Comparison of ENCODE assay signal across 12 cellular contexts in the genomic region with DNA sequence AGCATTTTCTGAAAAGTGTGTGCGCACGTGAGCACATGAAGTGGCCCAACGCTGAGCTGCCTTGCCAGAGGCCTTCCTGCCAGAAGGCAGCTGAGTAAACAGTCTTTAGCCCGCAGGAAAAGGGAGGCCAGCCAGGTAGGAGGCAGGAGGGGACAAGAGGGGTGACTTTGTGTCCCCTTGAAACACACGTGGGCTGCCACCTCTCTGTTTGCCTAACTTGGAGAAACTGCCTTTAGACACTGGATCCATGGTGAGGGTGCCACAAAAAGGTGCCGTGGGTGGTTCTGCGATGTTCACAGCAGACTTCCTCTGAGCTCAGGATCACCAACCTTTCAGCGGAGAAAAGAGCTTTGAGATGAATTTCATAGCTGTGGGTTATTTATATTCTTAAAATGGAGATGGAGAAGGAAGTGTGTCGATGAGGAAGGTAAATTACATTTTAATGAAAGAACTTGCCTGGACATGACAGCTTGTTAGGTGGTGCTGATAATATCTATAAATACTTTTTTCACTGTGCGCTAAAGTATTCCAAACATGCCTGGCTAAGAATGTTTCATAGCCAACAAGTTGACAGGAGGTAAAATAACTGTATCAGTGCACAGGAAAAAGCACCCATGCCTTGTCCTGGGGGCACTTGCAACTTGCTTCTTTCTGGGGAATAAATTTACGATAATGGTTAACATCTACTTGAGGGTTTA. TPM values are rescaled to one million over a fixed set of nuclear protein-coding genes. Genes with fewer than 3 reads are reported as not detected.
DNase-seq lines count a peak whose midpoint lies in the region; ATAC-seq, FAIRE-seq and TF ChIP-seq lines count a peak whose summit lies in the region.
"Had no signal": no experiment of that assay in that cellular context is flagged by ENCODE, and none has a peak within 500 bp of the region (broad histone marks: within the 10 kb centered on the region; RNA-seq: fewer than 3 reads in every experiment).

No MANE protein-coding gene starts in this region.

- H3K4me1 ChIP-seq in mucosa of descending colon (ENCODE audit: low read depth), result no peaks in the 10 kb centered on the region

- peak; percentile 58 for ATAC-seq in mucosa of descending colon
- no peak for ATAC-seq in GM18870 (IDR thresholded peaks at IDR 0.05; ENCODE audit: unreplicated experiment)
- ATAC-seq: natural killer cell treated with Interleukin-12 subunit alpha and Interleukin-12 subunit beta and Interleukin-15 and Interleukin-18, amount 100 ng/mL, for 72 hours had no signal

- H3K4me3 ChIP-seq in bronchial epithelial cell (ENCODE audit: low read depth, low read length) (no peak overlapping the region), mucosa of descending colon (no peak overlapping the region), foreskin fibroblast (ENCODE audit: low read depth in 1 of 2, low read length in 2 of 2) (no peak overlapping the region)
- H3K4me3 ChIP-seq: BLaER1 treated with 17β-estradiol and CSF1 and Interleukin-3, amounts not matched to agents 10 nM and 100 nM had no signal

- DNase-seq in DMS153 (lab: John Stamatoyannopoulos, UW), result peak; percentile 91
- peak; percentile 76 for DNase-seq in NCI-H2081 treated with DMSO at 0.1 percent for 48 hours (lab: John Stamatoyannopoulos, UW)
- peak; percentile 90 for DNase-seq in bronchial epithelial cell (ENCODE audit: low read depth)
- no peak for DNase-seq in mucosa of descending colon
- no peak for DNase-seq in NK-92 (lab: John Stamatoyannopoulos, UW; ENCODE audit: unreplicated experiment)
- DNase-seq in activated effector memory CD4-positive, alpha-beta T cell treated with Interleukin-2 at 50 U/mL for 16 hours, result no peak
- no peak for DNase-seq in foreskin fibroblast
- DNase-seq: activated B cell treated with CpG ODN at 0.5 μM for 24 hours had no signal

- no peaks in the 10 kb centered on the region for H3K36me3 ChIP-seq in bronchial epithelial cell (ENCODE audit: control insufficient read depth, insufficient read depth, low read length)
- no peaks in the 10 kb centered on the region for H3K36me3 ChIP-seq in mucosa of descending colon (ENCODE audit: low read depth)

- no peak for TF ChIP-seq CTCF in bronchial epithelial cell (IDR thresholded peaks at IDR 0.05; ENCODE audit: insufficient read depth, low read length, severe bottlenecking)
- no peak for TF ChIP-seq CTCF in mucosa of descending colon (IDR thresholded peaks at IDR 0.05)
- no peak for TF ChIP-seq CTCF in foreskin fibroblast (IDR thresholded peaks at IDR 0.05; ENCODE audit: low read depth, low read length)

- H3K27me3 ChIP-seq in bronchial epithelial cell (ENCODE audit: control insufficient read depth, insufficient read depth, low read length), result no peaks in the 10 kb centered on the region
- H3K27me3 ChIP-seq: BLaER1 treated with 17β-estradiol and CSF1 and Interleukin-3, amounts not matched to agents 10 nM and 100 nM had no signal

- FAIRE-seq in bronchial epithelial cell (lab: Jason Lieb, UNC), result no peak
- FAIRE-seq: GM18507 had no signal

- no peaks in the 10 kb centered on the region for H3K9me3 ChIP-seq in mucosa of descending colon
- H3K9me3 ChIP-seq: BLaER1 treated with 17β-estradiol and CSF1 and Interleukin-3, amounts not matched to agents 10 nM and 100 nM had no signal

- intact Hi-C loops in mucosa of descending colon (cut with DNase I, micrococcal nuclease), result no loop called here

RNA-seq across cellular contexts. Expression of a gene that starts 36.6 kb away (rescaled TPM):
- total RNA-seq in bronchial epithelial cell, result 41.9 and 70.2 TPM in 2 replicates
- total RNA-seq in mucosa of descending colon, result 10 to 100 TPM; 23.5 to 41.7 (median 24.6) TPM

Comparison
In these comparisons a context has a peak if more than half of its experiments do, and no peak if none do; other contexts are left out.
1. DNase-seq: peak in DMS153 (single experiment), NCI-H2081 treated with DMSO at 0.1 percent for 48 hours (single experiment) and bronchial epithelial cell (single experiment); none in mucosa of descending colon (0 of 3), NK-92 (single experiment), activated effector memory CD4-positive, alpha-beta T cell treated with Interleukin-2 at 50 U/mL for 16 hours (single experiment) and foreskin fibroblast (0 of 2).